In genomic region chr3:141399979-141400971, GRCh38 we compare ENCODE assay signal across 8 cellular contexts. TPM values are rescaled to one million over a fixed set of nuclear protein-coding genes. Genes with fewer than 3 reads are reported as not detected.
A peak's percentile ranks its signal among the peaks of the same experiment; 100 is the strongest.
DNase-seq lines count a peak whose midpoint lies in the region; ATAC-seq and TF ChIP-seq lines count a peak whose summit lies in the region.

No MANE protein-coding gene starts in this region.

- H3K27me3 ChIP-seq in CD8-positive, alpha-beta memory T cell (ENCODE audit: insufficient read depth, low read length, poor library complexity, severe bottlenecking), result no peaks in the 10 kb centered on the region
- H3K27me3 ChIP-seq in IMR-90 (ENCODE audit: control insufficient read depth, insufficient read depth, low read length) (no peaks in the 10 kb centered on the region), duodenal mucosa (ENCODE audit: control insufficient read depth in 1 of 2, insufficient read depth in 2 of 2, low read length in 2 of 2) (no peaks in the 10 kb centered on the region), parathyroid adenoma (ENCODE audit: control insufficient read depth, insufficient read depth, low read length) (no peaks in the 10 kb centered on the region)

- 43 to 100% methylated on average over 1 of the region's 5 CpGs for WGBS in IMR-90 (ENCODE audit: extremely low coverage in 2 of 2, insufficient read length in 1 of 2), 2 experiments

- peaks cover 40 to 54% (median 50%) of the 10 kb centered on the region in 3 donors for H3K4me1 Mint-ChIP-seq in CD8-positive, alpha-beta memory T cell

- CTCF ChIA-PET in CD8-positive, alpha-beta memory T cell (lab: Charles Lee), result interaction anchor here (1.0 to 7.3 kb wide), 8 partner anchors 12 to 93 kb away, joined by 3 to 45 read pairs (median 4); no protein-coding TSS in a partner anchor
- CTCF ChIA-PET in IMR-90 (lab: Yijun Ruan, JAX), result interaction anchor here (1.3 kb wide), 1 partner anchor 40 kb away, joined by 6 read pairs; no protein-coding TSS in a partner anchor

- peak overlapping the region; percentile 94 for H3K4ac ChIP-seq in IMR-90 (ENCODE audit: low read depth, low read length)

- H2AFZ ChIP-seq in IMR-90 (replicated peaks; ENCODE audit: low read length, poor library complexity) (no peak overlapping the region), parathyroid adenoma (no peak overlapping the region)

- DNase-seq in CD8-positive, alpha-beta memory T cell, result no peak
- DNase-seq in IMR-90 (no peak), NCI-H146 treated with DMSO at 0.1 percent for 48 hours (lab: John Stamatoyannopoulos, UW; ENCODE audit: unreplicated experiment) (no peak), islet precursor cell (no peak)

- intact Hi-C loops in IMR-90 (cut with micrococcal nuclease), result loop anchor here (2.0 to 5.0 kb wide), 2 partner anchors 13 to 88 kb away; no protein-coding TSS in a partner anchor

- H4K5ac ChIP-seq in IMR-90 (ENCODE audit: low read depth, low read length), result peak overlapping the region; percentile 98

- H4K91ac ChIP-seq in IMR-90 (ENCODE audit: insufficient read depth, low read depth, low read length), result peak overlapping the region; percentile 81

- peak overlapping the region; percentile 36 for H3K4me2 ChIP-seq in IMR-90 (ENCODE audit: low read depth, low read length)
- no peak overlapping the region for H3K4me2 ChIP-seq in parathyroid adenoma (ENCODE audit: low read length)

- peak overlapping the region; percentile 83 for H2BK20ac ChIP-seq in IMR-90 (ENCODE audit: low read depth, low read length)

- no peak for TF ChIP-seq RAD21 in IMR-90 (IDR thresholded peaks at IDR 0.05; ENCODE audit: low read length)

- peaks cover 12 to 30% (median 23%) of the 10 kb centered on the region in 3 donors for H3K36me3 Mint-ChIP-seq in CD8-positive, alpha-beta memory T cell

- H3K27ac ChIP-seq in CD8-positive, alpha-beta memory T cell (ENCODE audit: low read depth, low read length), result no peak overlapping the region
- peak overlapping the region; percentile 98 for H3K27ac ChIP-seq in IMR-90 (ENCODE audit: insufficient read depth, low read length)
- H3K27ac ChIP-seq in duodenal mucosa (ENCODE audit: low read depth, low read length), result peak overlapping the region; percentile 13
- H3K27ac ChIP-seq in parathyroid adenoma, result peak overlapping the region; percentile 91

- peak overlapping the region; percentile 58 for H2AK9ac ChIP-seq in IMR-90 (replicated peaks; ENCODE audit: low read depth, low read length, poor library complexity)

- peak overlapping the region; percentile 51 for H3K14ac ChIP-seq in IMR-90 (replicated peaks; ENCODE audit: low read depth, low read length)

- peaks cover 47% of the 10 kb centered on the region for H3K4me1 ChIP-seq in CD8-positive, alpha-beta memory T cell (ENCODE audit: insufficient read depth, low read length)
- H3K4me1 ChIP-seq in IMR-90 (ENCODE audit: control insufficient read depth, insufficient read depth, low read length) (peaks cover 26% of the 10 kb centered on the region), duodenal mucosa (ENCODE audit: control insufficient read depth in 1 of 2, insufficient read depth in 2 of 2, low read length in 2 of 2) (peaks cover 24 to 46% of the 10 kb centered on the region in 2 donors), parathyroid adenoma (peaks cover 20% of the 10 kb centered on the region)

- BruUV-seq in IMR-90 (replicated peaks; lab: Mats Ljungman, UMichigan), result no TSS peak

- H3K9me3 ChIP-seq in CD8-positive, alpha-beta memory T cell (ENCODE audit: low read length), result no peaks in the 10 kb centered on the region
- peaks cover 12% of the 10 kb centered on the region for H3K9me3 ChIP-seq in IMR-90 (ENCODE audit: control insufficient read depth, insufficient read depth, low read length)
- H3K9me3 ChIP-seq in duodenal mucosa (ENCODE audit: control insufficient read depth in 1 of 2, low read length in 2 of 2), result peaks cover 6 to 7% of the 10 kb centered on the region in 2 donors
- no peaks in the 10 kb centered on the region for H3K9me3 ChIP-seq in parathyroid adenoma (ENCODE audit: control insufficient read depth, low read length)

- POLR2A ChIA-PET in CD8-positive, alpha-beta memory T cell (lab: Charles Lee), result interaction anchor here (1.1 to 2.7 kb wide), 5 partner anchors 12 to 88 kb away, joined by 3 to 10 read pairs (median 6); no protein-coding TSS in a partner anchor
- POLR2A ChIA-PET in IMR-90 (lab: Charles Lee; ENCODE audit: unreplicated experiment), result interaction anchor here (0.6 to 1.1 kb wide), 3 partner anchors 14 to 15 kb away, joined by 3 read pairs; no protein-coding TSS in a partner anchor

- peaks cover 9% of the 10 kb centered on the region for H3K9me1 ChIP-seq in IMR-90 (ENCODE audit: insufficient read depth, low read length)

- H3K36me3 ChIP-seq in CD8-positive, alpha-beta memory T cell (ENCODE audit: insufficient read depth, low read length), result peaks cover 15% of the 10 kb centered on the region
- H3K36me3 ChIP-seq in IMR-90 (ENCODE audit: control insufficient read depth, insufficient read depth, low read length) (peaks cover 22% of the 10 kb centered on the region), duodenal mucosa (ENCODE audit: control insufficient read depth in 1 of 2, insufficient read depth in 2 of 2, low read length in 2 of 2) (peaks cover 17 to 40% of the 10 kb centered on the region in 2 donors), parathyroid adenoma (ENCODE audit: control insufficient read depth, insufficient read depth, low read length) (no peaks in the 10 kb centered on the region)

- ATAC-seq in IMR-90 (ENCODE audit: low read depth), result no peak
- no peak for ATAC-seq in HG02852 (IDR thresholded peaks at IDR 0.05; ENCODE audit: unreplicated experiment)
- ATAC-seq in GM21367 (IDR thresholded peaks at IDR 0.05; ENCODE audit: unreplicated experiment), result no peak

- no peak for TF ChIP-seq CTCF in IMR-90 (conservative IDR thresholded peaks at IDR 0.05; ENCODE audit: low read depth, low read length)
- TF ChIP-seq CTCF in parathyroid adenoma (IDR thresholded peaks at IDR 0.05), result no peak

- 0 out of 2 replicates have a peak overlapping the region, but pooled peaks have one; percentile 8 for H3K56ac ChIP-seq in IMR-90 (ENCODE audit: extremely low read depth, insufficient read depth, low read length)

- peak overlapping the region; percentile 46 to 98 (median 82) for H3K27ac Mint-ChIP-seq in CD8-positive, alpha-beta memory T cell

- peak overlapping the region; percentile 88 for H2BK120ac ChIP-seq in IMR-90 (ENCODE audit: low read depth, low read length)

- peak overlapping the region; percentile 81 for H2BK15ac ChIP-seq in IMR-90 (ENCODE audit: low read depth, low read length)

- peak overlapping the region; percentile 93 for H3K18ac ChIP-seq in IMR-90 (ENCODE audit: low read depth, low read length)

- no peak for TF ChIP-seq POLR2A in IMR-90 (IDR thresholded peaks at IDR 0.05; ENCODE audit: low read depth, low read length)

- peak overlapping the region; percentile 23 to 81 for H4K8ac ChIP-seq in IMR-90 (ENCODE audit: low read depth in 2 of 2, low read length in 2 of 2)

- H3K79me1 ChIP-seq in IMR-90 (ENCODE audit: low read depth in 1 of 2, low read length in 2 of 2), result peaks cover 36 to 55% of the 10 kb centered on the region in 2 experiments

- H4K20me1 ChIP-seq in IMR-90 (ENCODE audit: insufficient read depth, low read length), result no peaks in the 10 kb centered on the region

- peaks cover 0 to 13% (median 5%) of the 10 kb centered on the region in 5 donors for H3K9me3 Mint-ChIP-seq in CD8-positive, alpha-beta memory T cell

- H3K9ac ChIP-seq in IMR-90 (ENCODE audit: low read depth, low read length) (peak overlapping the region; percentile 33), duodenal mucosa (ENCODE audit: low read depth in 1 of 2, low read length in 2 of 2) (peak overlapping the region; percentile 4 to 52), parathyroid adenoma (no peak overlapping the region)

- H3K4me3 Mint-ChIP-seq in CD8-positive, alpha-beta memory T cell, result peak overlapping the region; percentile 15 to 90 (median 69)

- in situ Hi-C loops in IMR-90 (cut with MboI; ENCODE audit: low sequenced_read_pairs), result no loop called here

- peak overlapping the region; percentile 99 for H2BK5ac ChIP-seq in IMR-90 (ENCODE audit: low read depth, low read length, poor library complexity, severe bottlenecking)

- peaks cover 15% of the 10 kb centered on the region for H3K79me2 ChIP-seq in parathyroid adenoma

- H3K23ac ChIP-seq in IMR-90 (ENCODE audit: low read depth, low read length), result peak overlapping the region; percentile 95; the same call in 1 of the 2 replicates

- H3K27me3 Mint-ChIP-seq in CD8-positive, alpha-beta memory T cell, result no peaks in the 10 kb centered on the region

- peak overlapping the region; percentile 84 for H2AK5ac ChIP-seq in IMR-90 (ENCODE audit: low read depth, low read length)

- H3K4me3 ChIP-seq in CD8-positive, alpha-beta memory T cell (ENCODE audit: low read length), result no peak overlapping the region
- H3K4me3 ChIP-seq in IMR-90 (ENCODE audit: insufficient read depth, low read depth, low read length), result no peak overlapping the region
- H3K4me3 ChIP-seq in duodenal mucosa (ENCODE audit: low read depth in 1 of 2, low read length in 2 of 2), result peak overlapping the region in 1 of 2 donors; percentile 12
- H3K4me3 ChIP-seq in parathyroid adenoma (ENCODE audit: low read depth, low read length), result no peak overlapping the region

- dilution Hi-C loops in IMR-90 (cut with HindIII; ENCODE audit: low sequenced_read_pairs, unreplicated experiment), result no loop called here

TF ChIP-seq in IMR-90, 13 proteins besides CTCF, POLR2A, EP300 and RAD21:
- TF ChIP-seq MAZ (IDR thresholded peaks at IDR 0.05; ENCODE audit: borderline replicate concordance, low read depth, low read length), result no peak
- no peak for TF ChIP-seq FOS (IDR thresholded peaks at IDR 0.05; ENCODE audit: low read depth, low read length)
- TF ChIP-seq USF2 (IDR thresholded peaks at IDR 0.05; ENCODE audit: low read depth, low read length), result peak; percentile 43; the same call in 1 of the 2 replicates
- TF ChIP-seq MXI1 (IDR thresholded peaks at IDR 0.05; ENCODE audit: borderline replicate concordance, low read depth, low read length), result no peak

RNA-seq across cellular contexts. Expression of gene ZBTB38, which starts 32.0 kb away (rescaled TPM):
- 10 to 100 TPM; 78.6 to 87.1 TPM for total RNA-seq in CD8-positive, alpha-beta memory T cell
- polyA plus RNA-seq in CD8-positive, alpha-beta memory T cell, result 115 TPM
- 230 and 274 TPM in 2 replicates for total RNA-seq in IMR-90 (2012; rRNA removed)
- polyA plus RNA-seq in IMR-90 (2012; rRNA removed), result 44.9 and 45.1 TPM in 2 replicates
- polyA plus RNA-seq in IMR-90 (2012; cell fraction: cytosol; rRNA removed), result 15.3 and 16.3 TPM in 2 replicates
- polyA plus RNA-seq in IMR-90 (2012; cell fraction: nucleus; rRNA removed; ENCODE audit: low replicate concordance), result 12.9 and 53.4 TPM in 2 replicates
